8 cellular contexts compared by ENCODE assay signal in genomic region chr2:27264253-27264752, GRCh38. TPM values are rescaled to one million over a fixed set of nuclear protein-coding genes. Genes with fewer than 3 reads are reported as not detected.
A peak's percentile ranks its signal among the peaks of the same experiment; 100 is the strongest.
DNase-seq lines count a peak whose midpoint lies in the region; ATAC-seq, FAIRE-seq and TF ChIP-seq lines count a peak whose summit lies in the region.

No MANE protein-coding gene starts in this region.

- H2BK120ac ChIP-seq in mesendoderm (ENCODE audit: low read depth, low read length): no peak overlapping the region

- peaks cover 14% of the 10 kb centered on the region for H4K20me1 ChIP-seq in astrocyte (ENCODE audit: insufficient read depth, low read length)

- H3K36me3 Mint-ChIP-seq in astrocyte (ENCODE audit: low read depth, unreplicated experiment): no peaks in the 10 kb centered on the region

- FAIRE-seq in HTR-8/SVneo (lab: Jason Lieb, UNC) (peak; percentile 46), astrocyte (lab: Jason Lieb, UNC) (no peak)

- H3K36me3 ChIP-seq in A673 (ENCODE audit: insufficient read depth, low read length, poor library complexity, severe bottlenecking): no peaks in the 10 kb centered on the region
- no peaks in the 10 kb centered on the region for H3K36me3 ChIP-seq in astrocyte (ENCODE audit: insufficient read depth, low read length)
- no peaks in the 10 kb centered on the region for H3K36me3 ChIP-seq in mesendoderm (ENCODE audit: control insufficient read depth, insufficient read depth, low read length)

- H2AK5ac ChIP-seq in mesendoderm (ENCODE audit: low read length): no peak overlapping the region

- no peak overlapping the region for H2BK15ac ChIP-seq in mesendoderm (replicated peaks; ENCODE audit: low read depth)

- H3K79me1 ChIP-seq in mesendoderm (ENCODE audit: low read length): no peaks in the 10 kb centered on the region

- no peak overlapping the region for H3K27ac Mint-ChIP-seq in astrocyte (ENCODE audit: unreplicated experiment)

- no peak overlapping the region for H3K23ac ChIP-seq in mesendoderm (ENCODE audit: low read length)

- no CpG with 5 or more reads among the region's 38 CpGs for WGBS in mesendoderm (ENCODE audit: extremely low coverage, insufficient coverage, low lambda C conversion rate)

- peaks cover 3% of the 10 kb centered on the region for H3K9me3 Mint-ChIP-seq in astrocyte (ENCODE audit: unreplicated experiment)

- H3K27ac ChIP-seq in A673 (ENCODE audit: low read depth, low read length, poor library complexity, severe bottlenecking): no peak overlapping the region
- H3K27ac ChIP-seq in astrocyte (ENCODE audit: low read depth, low read length): no peak overlapping the region
- H3K27ac ChIP-seq in mesendoderm (ENCODE audit: low read depth, low read length): no peak overlapping the region

- TF ChIP-seq CTCF in A673 (conservative IDR thresholded peaks at IDR 0.05; ENCODE audit: low read depth, low read length) (no peak), astrocyte (IDR thresholded peaks at IDR 0.05; ENCODE audit: insufficient read depth, low read depth, low read length) (no peak)

- H3K18ac ChIP-seq in mesendoderm (ENCODE audit: low read length): no peak overlapping the region

- intact Hi-C loops in A673 (cut with micrococcal nuclease; ENCODE audit: unreplicated experiment): loop anchor here (5.0 kb wide), 3 partner anchors 38 to 108 kb away; partner anchors contain the start of genes EIF2B4 and SNX17

- H3K4me1 ChIP-seq in A673 (ENCODE audit: insufficient read depth, low read length, poor library complexity, severe bottlenecking) (peaks cover 11% of the 10 kb centered on the region), astrocyte (ENCODE audit: insufficient read depth, low read length) (peaks cover 6% of the 10 kb centered on the region), mesendoderm (ENCODE audit: control insufficient read depth, low read depth, low read length) (no peaks in the 10 kb centered on the region)

- H3K4ac ChIP-seq in mesendoderm (ENCODE audit: low read depth, low read length): no peak overlapping the region

- no peak overlapping the region for H2BK5ac ChIP-seq in mesendoderm (ENCODE audit: low read length)

- peaks cover 41% of the 10 kb centered on the region for H3K27me3 Mint-ChIP-seq in astrocyte (ENCODE audit: low read depth, unreplicated experiment)

- H3K79me2 ChIP-seq in astrocyte (ENCODE audit: insufficient read depth, low read length): no peaks in the 10 kb centered on the region
- H3K79me2 ChIP-seq in mesendoderm (ENCODE audit: control insufficient read depth, insufficient read depth, low read length): no peaks in the 10 kb centered on the region

- no peak overlapping the region for H4K8ac ChIP-seq in mesendoderm (ENCODE audit: low read depth, low read length)

- POLR2A ChIA-PET in A673 (lab: Charles Lee; ENCODE audit: low non-redundant PET): interaction anchor here (0.6 kb wide), 1 partner anchor 353 kb away, joined by 3 read pairs; no protein-coding TSS in a partner anchor

- H3K4me2 ChIP-seq in astrocyte (ENCODE audit: low read length) (peak overlapping the region; percentile 81), mesendoderm (ENCODE audit: low read length) (peak overlapping the region; percentile 88)

- no TSS peak for BruUV-seq in A673 (replicated peaks; lab: Mats Ljungman, UMichigan)

- peak overlapping the region; percentile 49 for H3K56ac ChIP-seq in mesendoderm (ENCODE audit: low read length)

- H3K9ac ChIP-seq in astrocyte (ENCODE audit: low read length) (no peak overlapping the region), mesendoderm (ENCODE audit: low read length) (peak overlapping the region; percentile 56)

- peak overlapping the region; percentile 41 for H2AFZ ChIP-seq in astrocyte (ENCODE audit: low read depth, low read length)

- peaks cover 3% of the 10 kb centered on the region for H3K4me1 Mint-ChIP-seq in astrocyte (ENCODE audit: low read depth, unreplicated experiment)

- no peak for ATAC-seq in HG03108 (IDR thresholded peaks at IDR 0.05; ENCODE audit: unreplicated experiment)

- H3K4me3 Mint-ChIP-seq in astrocyte (ENCODE audit: unreplicated experiment): no peak overlapping the region

- H3K27me3 ChIP-seq in A673 (replicated peaks; ENCODE audit: insufficient read depth, low read depth, low read length, poor library complexity) (peaks cover 4% of the 10 kb centered on the region), astrocyte (ENCODE audit: insufficient read depth, low read length) (peaks cover 78% of the 10 kb centered on the region), mesendoderm (ENCODE audit: insufficient read depth, low read length, poor library complexity) (peaks cover 52% of the 10 kb centered on the region)

- CTCF ChIA-PET in A673 (lab: Charles Lee): interaction anchor here (0.5 to 2.4 kb wide), 3 partner anchors 16 to 45 kb away, joined by 3 to 12 read pairs (median 4); no protein-coding TSS in a partner anchor

- peak overlapping the region; percentile 92 for H3K4me3 ChIP-seq in A673 (ENCODE audit: low read depth, low read length, poor library complexity, severe bottlenecking)
- H3K4me3 ChIP-seq in astrocyte (ENCODE audit: insufficient read depth, low read depth, low read length): peak overlapping the region; percentile 46
- no peak overlapping the region for H3K4me3 ChIP-seq in mesendoderm (ENCODE audit: low read length)

- no peaks in the 10 kb centered on the region for H3K9me3 ChIP-seq in A673 (ENCODE audit: low read depth, low read length, poor library complexity, severe bottlenecking)
- H3K9me3 ChIP-seq in astrocyte (ENCODE audit: insufficient read depth, low read depth, low read length): peaks cover 2% of the 10 kb centered on the region

- DNase-seq in A673 (ENCODE audit: low spot score) (peak; percentile 42), HTR-8/SVneo (ENCODE audit: insufficient read length, low spot score) (no peak), astrocyte (ENCODE audit: low read depth) (no peak), mesendoderm (peak; percentile 39), DMS114 treated with DMSO at 0.1 percent for 48 hours (lab: John Stamatoyannopoulos, UW; ENCODE audit: unreplicated experiment) (no peak), NCI-H774 (lab: John Stamatoyannopoulos, UW) (no peak), dedifferentiated amniotic fluid mesenchymal stem cell (ENCODE audit: extremely low spot score) (no peak)

- H4K5ac ChIP-seq in mesendoderm (ENCODE audit: low read length): no peak overlapping the region

RNA-seq across cellular contexts. Expression of gene SLC30A3, which starts 1.5 kb away (rescaled TPM):
- total RNA-seq in A673 (2021) (45.0 and 45.6 TPM in 2 replicates), astrocyte (0.16 and 0.34 TPM in 2 replicates)
- polyA plus RNA-seq in mesendoderm (2013, experiment 1 of 2): 1.3 TPM
- 1.1 TPM for polyA plus RNA-seq in mesendoderm (2013, experiment 2 of 2)

RNA-seq across cellular contexts. Expression of gene DNAJC5G, which starts 10.9 kb away (rescaled TPM):
- total RNA-seq in A673 (2021) (2.4 and 2.7 TPM in 2 replicates), astrocyte (not detected in 2 replicates)
- polyA plus RNA-seq in mesendoderm (2013, experiment 1 of 2): 0.03 TPM
- 0.06 TPM for polyA plus RNA-seq in mesendoderm (2013, experiment 2 of 2)

RNA-seq across cellular contexts. Expression of gene TRIM54, which starts 17.9 kb away (rescaled TPM):
- total RNA-seq in A673 (2021) (2.2 and 2.8 TPM in 2 replicates), astrocyte (not detected in 2 replicates)
- 0.72 TPM for polyA plus RNA-seq in mesendoderm (2013, experiment 1 of 2)
- 0.59 TPM for polyA plus RNA-seq in mesendoderm (2013, experiment 2 of 2)

RNA-seq across cellular contexts. Expression of gene UCN, which starts 43.9 kb away (rescaled TPM):
- total RNA-seq in A673 (2021) (0.64 and 0.68 TPM in 2 replicates), astrocyte (1.1 and 1.5 TPM in 2 replicates)
- 0.15 TPM for polyA plus RNA-seq in mesendoderm (2013, experiment 1 of 2)
- 0.11 TPM for polyA plus RNA-seq in mesendoderm (2013, experiment 2 of 2)

RNA-seq across cellular contexts. Expression of gene CAD, which starts 47.1 kb away (rescaled TPM):
- 194 and 210 TPM in 2 replicates for total RNA-seq in A673 (2021)
- total RNA-seq in astrocyte: 50.7 and 51.2 TPM in 2 replicates
- 29.5 TPM for polyA plus RNA-seq in mesendoderm (2013, experiment 1 of 2)
- 31.0 TPM for polyA plus RNA-seq in mesendoderm (2013, experiment 2 of 2)

Comparison
In these comparisons a context has a peak if more than half of its experiments do, and no peak if none do; other contexts are left out.
1. DNase-seq: peak in A673 (single experiment) and mesendoderm (single experiment); none in HTR-8/SVneo (single experiment), astrocyte (single experiment), DMS114 treated with DMSO at 0.1 percent for 48 hours (single experiment), NCI-H774 (single experiment) and dedifferentiated amniotic fluid mesenchymal stem cell (single experiment).
2. RNA of gene SLC30A3, which starts 1.5 kb away (total RNA-seq): 45.0 to 45.6 TPM in A673; 0.16 to 0.34 TPM in astrocyte; every median in the first group is over 10 times any median in the second.